Comparison of ENCODE assay signal across 8 cellular contexts in genomic region chr17:76735586-76736348, GRCh38. TPM values are rescaled to one million over a fixed set of nuclear protein-coding genes. Genes with fewer than 3 reads are reported as not detected.
DNase-seq lines count a peak whose midpoint lies in the region; ATAC-seq and TF ChIP-seq lines count a peak whose summit lies in the region.

No MANE protein-coding gene starts in this region.

- H3K9me3 ChIP-seq in HEK293 (ENCODE audit: control insufficient read depth, insufficient read depth, low read depth, low read length): no peaks in the 10 kb centered on the region

- DNase-seq in SW480 (ENCODE audit: low spot score) (peak; percentile 19), fibroblast of villous mesenchyme (ENCODE audit: low read depth) (no peak), C1 segment of cervical spinal cord (lab: John Stamatoyannopoulos, UW) (no peak), NOMO-1 treated with DMSO at 0.1 percent for 48 hours (lab: John Stamatoyannopoulos, UW; ENCODE audit: unreplicated experiment) (no peak), NCI-H446 treated with DMSO at 0.1 percent for 48 hours (lab: John Stamatoyannopoulos, UW) (no peak)

- TF ChIP-seq CTCF in HEK293 (tag by site-specific recombination; IDR thresholded peaks at IDR 0.05): no peak
- TF ChIP-seq CTCF in fibroblast of villous mesenchyme (IDR thresholded peaks at IDR 0.05; ENCODE audit: insufficient read depth, low read depth, low read length): no peak

- no peak for ATAC-seq in HG03442 (IDR thresholded peaks at IDR 0.05; ENCODE audit: unreplicated experiment)

- H3K4me3 ChIP-seq in HEK293 (ENCODE audit: low read depth, low read length) (peak overlapping the region; percentile 67), fibroblast of villous mesenchyme (ENCODE audit: low read depth, low read length) (peak overlapping the region; percentile 94), skin epidermis (peak overlapping the region; percentile 63 to 97 (median 87))

- CTCF ChIA-PET in HEK293 (lab: Yijun Ruan, JAX): interaction anchor here (0.6 to 2.0 kb wide), 8 partner anchors 9 to 272 kb away, joined by 3 to 6 read pairs (median 4); partner anchors contain the start of genes JMJD6 and METTL23

- H3K4me1 ChIP-seq in HEK293 (ENCODE audit: control insufficient read depth, insufficient read depth, low read length): peaks cover 19% of the 10 kb centered on the region

- peaks cover 40 to 55% of the 10 kb centered on the region in 2 experiments for H3K36me3 ChIP-seq in HEK293 (ENCODE audit: control insufficient read depth in 2 of 2, insufficient read depth in 1 of 2, low read length in 2 of 2)

- POLR2A ChIA-PET in HEK293 (lab: Yijun Ruan, JAX): interaction anchor here (0.5 to 4.8 kb wide), 5 partner anchors 10 to 173 kb away, joined by 3 to 68 read pairs (median 7); partner anchors contain the start of genes JMJD6 and METTL23

- H3K27ac ChIP-seq in HEK293 (ENCODE audit: extremely low read depth, low read depth, low read length): peak overlapping the region; percentile 99
- peak overlapping the region in 20 of 21 experiments; percentile 95 to 99 (median 99) for H3K27ac ChIP-seq in skin epidermis

TF ChIP-seq in HEK293, 187 proteins besides CTCF, POLR2A, EP300 and RAD21 (continues in another document):
- TF ChIP-seq, protein P1, sequence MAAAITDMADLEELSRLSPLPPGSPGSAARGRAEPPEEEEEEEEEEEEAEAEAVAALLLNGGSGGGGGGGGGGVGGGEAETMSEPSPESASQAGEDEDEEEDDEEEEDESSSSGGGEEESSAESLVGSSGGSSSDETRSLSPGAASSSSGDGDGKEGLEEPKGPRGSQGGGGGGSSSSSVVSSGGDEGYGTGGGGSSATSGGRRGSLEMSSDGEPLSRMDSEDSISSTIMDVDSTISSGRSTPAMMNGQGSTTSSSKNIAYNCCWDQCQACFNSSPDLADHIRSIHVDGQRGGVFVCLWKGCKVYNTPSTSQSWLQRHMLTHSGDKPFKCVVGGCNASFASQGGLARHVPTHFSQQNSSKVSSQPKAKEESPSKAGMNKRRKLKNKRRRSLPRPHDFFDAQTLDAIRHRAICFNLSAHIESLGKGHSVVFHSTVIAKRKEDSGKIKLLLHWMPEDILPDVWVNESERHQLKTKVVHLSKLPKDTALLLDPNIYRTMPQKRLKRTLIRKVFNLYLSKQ (tag by site-specific recombination; IDR thresholded peaks at IDR 0.05; ENCODE audit: borderline replicate concordance): no peak
- TF ChIP-seq ZSCAN5A (tag by site-specific recombination; IDR thresholded peaks at IDR 0.05): no peak
- TF ChIP-seq ZNF837 (tag by site-specific recombination; IDR thresholded peaks at IDR 0.05): no peak
- TF ChIP-seq, protein P2, sequence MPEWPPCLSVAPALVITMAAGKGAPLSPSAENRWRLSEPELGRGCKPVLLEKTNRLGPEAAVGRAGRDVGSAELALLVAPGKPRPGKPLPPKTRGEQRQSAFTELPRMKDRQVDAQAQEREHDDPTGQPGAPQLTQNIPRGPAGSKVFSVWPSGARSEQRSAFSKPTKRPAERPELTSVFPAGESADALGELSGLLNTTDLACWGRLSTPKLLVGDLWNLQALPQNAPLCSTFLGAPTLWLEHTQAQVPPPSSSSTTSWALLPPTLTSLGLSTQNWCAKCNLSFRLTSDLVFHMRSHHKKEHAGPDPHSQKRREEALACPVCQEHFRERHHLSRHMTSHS (tag by site-specific recombination; IDR thresholded peaks at IDR 0.05): no peak
- TF ChIP-seq ZNF76 (tag by site-specific recombination; IDR thresholded peaks at IDR 0.05; ENCODE audit: borderline replicate concordance, low read depth): no peak
- peak; percentile 4; the same call in 1 of the 2 replicates for TF ChIP-seq ZBTB20 (tag by site-specific recombination; IDR thresholded peaks at IDR 0.05)
- TF ChIP-seq TSHZ1 (tag by site-specific recombination; IDR thresholded peaks at IDR 0.05; ENCODE audit: borderline replicate concordance): no peak
- TF ChIP-seq ZBTB7A (tag by site-specific recombination; IDR thresholded peaks at IDR 0.05; ENCODE audit: low read depth): no peak
- TF ChIP-seq ZNF792 (tag by site-specific recombination; IDR thresholded peaks at IDR 0.05): no peak
- TF ChIP-seq KLF8 (tag by site-specific recombination; IDR thresholded peaks at IDR 0.05): no peak
- TF ChIP-seq SP2 (tag by site-specific recombination; IDR thresholded peaks at IDR 0.05): no peak
- TF ChIP-seq PRDM6 (tag by site-specific recombination; IDR thresholded peaks at IDR 0.05): no peak
- TF ChIP-seq ZEB2 (tag by site-specific recombination; IDR thresholded peaks at IDR 0.05): peak; percentile 76
- TF ChIP-seq ZBTB10 (tag by site-specific recombination; IDR thresholded peaks at IDR 0.05): no peak
- no peak for TF ChIP-seq ZNF174 (tag by site-specific recombination; IDR thresholded peaks at IDR 0.05)
- no peak for TF ChIP-seq ZNF544 (tag by site-specific recombination; IDR thresholded peaks at IDR 0.05)
- TF ChIP-seq ZBTB17 (tag by site-specific recombination; IDR thresholded peaks at IDR 0.05): no peak
- no peak for TF ChIP-seq ZNF548 (tag by site-specific recombination; IDR thresholded peaks at IDR 0.05)
- no peak for TF ChIP-seq ZNF677 (tag by site-specific recombination; IDR thresholded peaks at IDR 0.05)

RNA-seq across cellular contexts. Expression of gene SRSF2, which starts 1.4 kb away (rescaled TPM):
- total RNA-seq in fibroblast of villous mesenchyme: 152 and 165 TPM in 2 replicates

RNA-seq across cellular contexts. Expression of gene MFSD11, which starts 2.2 kb away (rescaled TPM):
- total RNA-seq in fibroblast of villous mesenchyme: 31.9 and 44.5 TPM in 2 replicates

RNA-seq across cellular contexts. Expression of gene METTL23, which starts 9.1 kb away (rescaled TPM):
- 27.1 and 30.2 TPM in 2 replicates for total RNA-seq in fibroblast of villous mesenchyme

RNA-seq across cellular contexts. Expression of gene JMJD6, which starts 9.4 kb away (rescaled TPM):
- total RNA-seq in fibroblast of villous mesenchyme: 24.2 and 25.8 TPM in 2 replicates

RNA-seq across cellular contexts. Expression of gene MXRA7, which starts 25.0 kb away (rescaled TPM):
- total RNA-seq in fibroblast of villous mesenchyme: 244 and 267 TPM in 2 replicates
